16 cellular contexts compared by ENCODE assay signal in the genomic region with DNA sequence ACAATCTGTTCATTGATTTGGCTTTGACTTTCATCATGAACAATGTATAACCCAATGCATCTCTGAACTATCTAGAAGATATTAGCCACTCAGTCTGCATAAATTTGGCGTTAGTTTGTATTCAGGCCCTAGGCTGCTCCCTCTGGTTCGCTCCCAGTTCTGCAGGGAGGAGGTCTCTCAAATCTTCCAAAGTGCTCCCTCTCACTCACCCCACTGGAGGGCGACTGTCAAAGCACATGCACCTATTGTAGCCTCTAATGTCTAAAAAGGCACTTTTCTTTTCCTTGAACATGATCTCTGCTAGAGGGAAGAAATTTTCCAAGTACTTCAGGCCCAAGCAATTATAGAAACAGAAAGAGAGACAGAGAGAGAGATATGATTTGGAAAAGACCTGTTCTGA.
DNase-seq lines count a peak whose midpoint lies in the region; ATAC-seq and TF ChIP-seq lines count a peak whose summit lies in the region.
"Had no signal": no experiment of that assay in that cellular context is flagged by ENCODE, and none has a peak within 500 bp of the region (broad histone marks: within the 10 kb centered on the region; RNA-seq: fewer than 3 reads in every experiment).

No MANE protein-coding gene starts in this region.

- 15% methylated on average over 3 of the region's 3 CpGs for WGBS in SK-N-SH (ENCODE audit: low lambda C conversion rate)

- TF ChIP-seq RAD21 in SK-N-SH (IDR thresholded peaks at IDR 0.05; ENCODE audit: low read length), result peak; percentile 44

- H3K9me3 ChIP-seq in SK-N-SH (peaks cover 4% of the 10 kb centered on the region; the same call in 1 of the 2 replicates), uterus (no peaks in the 10 kb centered on the region)

- peak overlapping the region in 1 of 2 experiments; percentile 14; a peak in 1 of 4 replicates for H3K4me3 ChIP-seq in SK-N-SH (ENCODE audit: low read depth in 2 of 2, low read length in 1 of 2)
- no peak overlapping the region for H3K4me3 ChIP-seq in brain microvascular endothelial cell (ENCODE audit: low read depth, low read length)
- H3K4me3 ChIP-seq in uterus, result no peak overlapping the region

- H3K4me2 ChIP-seq in SK-N-SH, result no peak overlapping the region

- H3K79me2 ChIP-seq in SK-N-SH (ENCODE audit: insufficient read depth), result no peaks in the 10 kb centered on the region

- intact Hi-C loops in uterus (cut with DNase I; ENCODE audit: low total_unique reads), result no loop called here

- no peaks in the 10 kb centered on the region for H4K20me1 ChIP-seq in SK-N-SH (ENCODE audit: insufficient read depth)

- no peak for TF ChIP-seq CTCF in SK-N-SH (IDR thresholded peaks at IDR 0.05)
- peak; percentile 10 for TF ChIP-seq CTCF in brain microvascular endothelial cell (IDR thresholded peaks at IDR 0.05; ENCODE audit: low read depth, low read length, missing control alignments)
- TF ChIP-seq CTCF in uterus (IDR thresholded peaks at IDR 0.05), result no peak

- H3K9ac ChIP-seq in SK-N-SH, result no peak overlapping the region

- no peak for ATAC-seq in SK-N-SH treated with all-trans-retinoic acid at 6 μM for 48 hours
- no peak for ATAC-seq in HG02870 (IDR thresholded peaks at IDR 0.05; ENCODE audit: unreplicated experiment)
- ATAC-seq: effector memory CD8-positive, alpha-beta T cell; right cardiac atrium had no signal

- no peak for TF ChIP-seq EP300 in SK-N-SH (IDR thresholded peaks at IDR 0.05; ENCODE audit: borderline replicate concordance in 1 of 2, low read depth in 1 of 2, low read length in 1 of 2)

- no peak overlapping the region for H2AFZ ChIP-seq in SK-N-SH (ENCODE audit: low read depth)

- CTCF ChIA-PET in SK-N-SH (lab: Yijun Ruan, JAX), result no interaction called here

- DNase-seq in SK-N-SH, result peak; percentile 36
- DNase-seq in NCI-H1694 (lab: John Stamatoyannopoulos, UW), result peak; percentile 2
- no peak for DNase-seq in brain microvascular endothelial cell
- no peak for DNase-seq in uterus
- DNase-seq in SHP77 treated with DMSO at 0.1 percent for 48 hours (lab: John Stamatoyannopoulos, UW), result no peak
- no peak for DNase-seq in DMS79 treated with DMSO at 0.1 percent for 48 hours (lab: John Stamatoyannopoulos, UW)
- DNase-seq: activated CD4-positive, alpha-beta T cell treated with anti-CD3 and anti-CD28 coated beads for 48 hours; activated naive CD8-positive, alpha-beta T cell treated with anti-CD3 and anti-CD28 coated beads for 36 hours; activated T-cell treated with anti-CD3 and anti-CD28 coated beads for 4 hours; COR-L47; effector memory CD8-positive, alpha-beta T cell; GOT3; NCI-H1417; right cardiac atrium had no signal

- no peaks in the 10 kb centered on the region for H3F3A ChIP-seq in SK-N-SH (replicated peaks; ENCODE audit: insufficient read depth)

- H3K4me1 ChIP-seq in SK-N-SH (ENCODE audit: control insufficient read depth in 1 of 2, insufficient read depth in 2 of 2, low read depth in 1 of 2, low read length in 1 of 2) (no peaks in the 10 kb centered on the region), uterus (no peaks in the 10 kb centered on the region)

- no peaks in the 10 kb centered on the region for H3K9me2 ChIP-seq in SK-N-SH

- H3K27me3 ChIP-seq in SK-N-SH (ENCODE audit: insufficient read depth) (no peaks in the 10 kb centered on the region), brain microvascular endothelial cell (replicated peaks) (no peaks in the 10 kb centered on the region), uterus (no peaks in the 10 kb centered on the region)

- H3K36me3 ChIP-seq in SK-N-SH (replicated peaks in 1 of 2; ENCODE audit: control insufficient read depth in 1 of 2, insufficient read depth in 2 of 2, low read length in 1 of 2), result no peaks in the 10 kb centered on the region
- no peaks in the 10 kb centered on the region for H3K36me3 ChIP-seq in brain microvascular endothelial cell (replicated peaks)
- no peaks in the 10 kb centered on the region for H3K36me3 ChIP-seq in uterus

- no peak for TF ChIP-seq POLR2A in uterus (IDR thresholded peaks at IDR 0.05)

- in situ Hi-C loops in brain microvascular endothelial cell (cut with HindIII; ENCODE audit: low pct_ligation_motif_present, low sequenced_read_pairs), result no loop called here

- POLR2A ChIA-PET in SK-N-SH (lab: Yijun Ruan, JAX), result no interaction called here

- no peak overlapping the region for H3K27ac ChIP-seq in SK-N-SH (ENCODE audit: low read depth in 2 of 2, low read length in 1 of 2)
- H3K27ac ChIP-seq in brain microvascular endothelial cell, result no peak overlapping the region
- no peak overlapping the region for H3K27ac ChIP-seq in uterus

TF ChIP-seq in SK-N-SH, 30 proteins besides CTCF, POLR2A, EP300 and RAD21:
- TF ChIP-seq FOXJ3 (CRISPR knock-in tag; IDR thresholded peaks at IDR 0.05) (no peak), NFIC (IDR thresholded peaks at IDR 0.05; ENCODE audit: borderline replicate concordance) (no peak), YY1 (IDR thresholded peaks at IDR 0.05; ENCODE audit: low read depth) (no peak), FOSL2 (IDR thresholded peaks at IDR 0.05; ENCODE audit: borderline replicate concordance, low read depth) (no peak), IRF3 (IDR thresholded peaks at IDR 0.05; ENCODE audit: low read depth, low read length) (no peak), ELF1 (IDR thresholded peaks at IDR 0.05) (no peak), SMC3 (IDR thresholded peaks at IDR 0.05; ENCODE audit: low read depth, low read length) (peak; percentile 24; the same call in 1 of the 2 replicates)
TF ChIP-seq in SK-N-SH: peak in this region for 1.

TF ChIP-seq in SK-N-SH treated with all-trans-retinoic acid at 6 μM for 48 hours, 23 proteins besides CTCF, POLR2A, EP300 and RAD21:
- TF ChIP-seq BACH2 (CRISPR knock-in tag; IDR thresholded peaks at IDR 0.05; ENCODE audit: borderline replicate concordance) (no peak), TCF4 (CRISPR knock-in tag; IDR thresholded peaks at IDR 0.05; ENCODE audit: borderline replicate concordance) (no peak), ARNTL (CRISPR knock-in tag; IDR thresholded peaks at IDR 0.05; ENCODE audit: borderline replicate concordance, low read depth) (no peak), RARB (CRISPR knock-in tag; IDR thresholded peaks at IDR 0.05) (no peak), ISL1 (CRISPR knock-in tag; IDR thresholded peaks at IDR 0.05) (no peak), OSR1 (CRISPR knock-in tag; IDR thresholded peaks at IDR 0.05) (no peak), PATZ1 (CRISPR knock-in tag; IDR thresholded peaks at IDR 0.05; ENCODE audit: borderline replicate concordance) (no peak), ESRRG (CRISPR knock-in tag; IDR thresholded peaks at IDR 0.05) (no peak), ZFP30 (CRISPR knock-in tag; IDR thresholded peaks at IDR 0.05) (no peak), GLIS3 (CRISPR knock-in tag; IDR thresholded peaks at IDR 0.05) (no peak)
- TF ChIP-seq, protein P1, sequence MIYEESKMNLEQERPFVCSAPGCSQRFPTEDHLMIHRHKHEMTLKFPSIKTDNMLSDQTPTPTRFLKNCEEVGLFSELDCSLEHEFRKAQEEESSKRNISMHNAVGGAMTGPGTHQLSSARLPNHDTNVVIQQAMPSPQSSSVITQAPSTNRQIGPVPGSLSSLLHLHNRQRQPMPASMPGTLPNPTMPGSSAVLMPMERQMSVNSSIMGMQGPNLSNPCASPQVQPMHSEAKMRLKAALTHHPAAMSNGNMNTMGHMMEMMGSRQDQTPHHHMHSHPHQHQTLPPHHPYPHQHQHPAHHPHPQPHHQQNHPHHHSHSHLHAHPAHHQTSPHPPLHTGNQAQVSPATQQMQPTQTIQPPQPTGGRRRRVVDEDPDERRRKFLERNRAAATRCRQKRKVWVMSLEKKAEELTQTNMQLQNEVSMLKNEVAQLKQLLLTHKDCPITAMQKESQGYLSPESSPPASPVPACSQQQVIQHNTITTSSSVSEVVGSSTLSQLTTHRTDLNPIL (CRISPR knock-in tag; IDR thresholded peaks at IDR 0.05; ENCODE audit: low read depth), result no peak
- TF ChIP-seq, protein P2, sequence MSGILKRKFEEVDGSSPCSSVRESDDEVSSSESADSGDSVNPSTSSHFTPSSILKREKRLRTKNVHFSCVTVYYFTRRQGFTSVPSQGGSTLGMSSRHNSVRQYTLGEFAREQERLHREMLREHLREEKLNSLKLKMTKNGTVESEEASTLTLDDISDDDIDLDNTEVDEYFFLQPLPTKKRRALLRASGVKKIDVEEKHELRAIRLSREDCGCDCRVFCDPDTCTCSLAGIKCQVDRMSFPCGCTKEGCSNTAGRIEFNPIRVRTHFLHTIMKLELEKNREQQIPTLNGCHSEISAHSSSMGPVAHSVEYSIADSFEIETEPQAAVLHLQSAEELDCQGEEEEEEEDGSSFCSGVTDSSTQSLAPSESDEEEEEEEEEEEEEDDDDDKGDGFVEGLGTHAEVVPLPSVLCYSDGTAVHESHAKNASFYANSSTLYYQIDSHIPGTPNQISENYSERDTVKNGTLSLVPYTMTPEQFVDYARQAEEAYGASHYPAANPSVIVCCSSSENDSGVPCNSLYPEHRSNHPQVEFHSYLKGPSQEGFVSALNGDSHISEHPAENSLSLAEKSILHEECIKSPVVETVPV (CRISPR knock-in tag; IDR thresholded peaks at IDR 0.05), result no peak

Comparison
In these comparisons a context has a peak if more than half of its experiments do, and no peak if none do; other contexts are left out.
1. DNase-seq: peak in SK-N-SH (single experiment) and NCI-H1694 (single experiment); none in brain microvascular endothelial cell (single experiment), uterus (0 of 2), SHP77 treated with DMSO at 0.1 percent for 48 hours (single experiment) and DMS79 treated with DMSO at 0.1 percent for 48 hours (single experiment).